ENCODE assay signal across 11 cellular contexts in genomic region chr1:203381151-203381751, GRCh38. TPM values are rescaled to one million over a fixed set of nuclear protein-coding genes. Genes with fewer than 3 reads are reported as not detected.
A peak's percentile ranks its signal among the peaks of the same experiment; 100 is the strongest.
DNase-seq lines count a peak whose midpoint lies in the region; ATAC-seq and TF ChIP-seq lines count a peak whose summit lies in the region.
"Had no signal": no experiment of that assay in that cellular context is flagged by ENCODE, and none has a peak within 500 bp of the region (broad histone marks: within the 10 kb centered on the region; RNA-seq: fewer than 3 reads in every experiment).

No MANE protein-coding gene starts in this region.

- peak; percentile 74 for ATAC-seq in GM21825 (IDR thresholded peaks at IDR 0.05; ENCODE audit: unreplicated experiment)
- no peak for ATAC-seq in T-cell (replicated peaks in 1 of 4)
- ATAC-seq in WTC11 = no peak
- ATAC-seq: Panc1 had no signal

- H3K36me3 ChIP-seq in OCI-LY1 (ENCODE audit: insufficient read depth, low read length) = no peaks in the 10 kb centered on the region

- H3K4me3 ChIP-seq in GM12864 (ENCODE audit: low read depth, low read length) (no peak overlapping the region), OCI-LY1 (ENCODE audit: low read depth, low read length, poor library complexity, severe bottlenecking) (no peak overlapping the region)

- H3K27ac Mint-ChIP-seq in T-cell = no peak overlapping the region
- H3K27ac Mint-ChIP-seq in WTC11 = no peak overlapping the region

- peaks cover 8% of the 10 kb centered on the region; the same call in 1 of the 2 replicates for H3K9me3 ChIP-seq in OCI-LY1 (ENCODE audit: low read length)

- peak overlapping the region; percentile 8; the same call in 1 of the 2 replicates for H3K9ac ChIP-seq in OCI-LY1 (ENCODE audit: low read length)

- peaks cover 37% of the 10 kb centered on the region for H3K4me1 ChIP-seq in OCI-LY1 (ENCODE audit: insufficient read depth, low read length, severe bottlenecking)

- H3K9me3 Mint-ChIP-seq in T-cell (no peaks in the 10 kb centered on the region), WTC11 (peaks cover 6% of the 10 kb centered on the region; the same call in 1 of the 2 replicates)

- CTCF ChIA-PET in T-cell (lab: Charles Lee) = no interaction called here
- CTCF ChIA-PET in WTC11 (lab: Charles Lee) = interaction anchor here (1.2 kb wide), 1 partner anchor 109 kb away, joined by 4 read pairs; no protein-coding TSS in a partner anchor

- H3K27ac ChIP-seq in OCI-LY1 (ENCODE audit: low read depth, low read length, poor library complexity, severe bottlenecking) = peak overlapping the region; percentile 78

- H3K36me3 Mint-ChIP-seq in T-cell (no peaks in the 10 kb centered on the region), WTC11 (no peaks in the 10 kb centered on the region)

- H3F3A ChIP-seq in OCI-LY1 (ENCODE audit: insufficient read depth, low read length) = no peaks in the 10 kb centered on the region

- no peak overlapping the region for H3K4me3 Mint-ChIP-seq in T-cell
- no peak overlapping the region for H3K4me3 Mint-ChIP-seq in WTC11

- H3K4me2 ChIP-seq in OCI-LY1 (ENCODE audit: low read length) = peak overlapping the region; percentile 47

- TF ChIP-seq CTCF in GM12864 (IDR thresholded peaks at IDR 0.05; ENCODE audit: low read depth, low read length, missing control alignments) (no peak), OCI-LY1 (IDR thresholded peaks at IDR 0.05; ENCODE audit: low read length) (no peak), WTC11 (IDR thresholded peaks at IDR 0.05) (no peak)

- no peak overlapping the region for H2AFZ ChIP-seq in OCI-LY1 (ENCODE audit: low read length)

- DNase-seq in GM12864 (ENCODE audit: low read depth) = peak; percentile 13
- peak; percentile 9 for DNase-seq in mucosa of gallbladder (ENCODE audit: low spot score)
- DNase-seq in T-cell = no peak
- no peak for DNase-seq in stimulated activated CD4-positive, alpha-beta T cell treated with anti-CD3 and anti-CD28 coated beads, Interleukin-4, amount 100 ng/mL, for 24 hours
- no peak for DNase-seq in WTC11 (ENCODE audit: low spot score)
- no peak for DNase-seq in NCI-H146 (lab: John Stamatoyannopoulos, UW)
- DNase-seq: activated CD4-positive, alpha-beta T cell treated with anti-CD3 and anti-CD28 coated beads for 4 hours; kidney had no signal

- H3K4me1 Mint-ChIP-seq in T-cell (peaks cover 0 to 3% (median 0%) of the 10 kb centered on the region in 3 donors), WTC11 (no peaks in the 10 kb centered on the region)

- H3K79me2 ChIP-seq in OCI-LY1 (ENCODE audit: insufficient read depth, low read length) = no peaks in the 10 kb centered on the region

- POLR2A ChIA-PET in T-cell (lab: Charles Lee) = no interaction called here
- POLR2A ChIA-PET in WTC11 (lab: Charles Lee) = no interaction called here

- no peaks in the 10 kb centered on the region for H3K9me2 ChIP-seq in OCI-LY1 (ENCODE audit: low read depth, low read length)

- H3K27me3 Mint-ChIP-seq in T-cell = peaks cover 23 to 28% of the 10 kb centered on the region in 2 donors
- peaks cover 4% of the 10 kb centered on the region for H3K27me3 Mint-ChIP-seq in WTC11 (ENCODE audit: low read depth)

- H3K27me3 ChIP-seq in OCI-LY1 (ENCODE audit: insufficient read depth, low read length) = no peaks in the 10 kb centered on the region

- no peaks in the 10 kb centered on the region for H4K20me1 ChIP-seq in OCI-LY1 (ENCODE audit: insufficient read depth, low read length)

TF ChIP-seq in WTC11, 78 proteins besides CTCF, POLR2A, EP300 and RAD21:
- no peak for TF ChIP-seq NFE2L1 (CRISPR knock-in tag; IDR thresholded peaks at IDR 0.05)
- TF ChIP-seq SOX15 (CRISPR knock-in tag; IDR thresholded peaks at IDR 0.05) = no peak
- no peak for TF ChIP-seq ZNF423 (CRISPR knock-in tag; IDR thresholded peaks at IDR 0.05)
- no peak for TF ChIP-seq NFYB (CRISPR knock-in tag; conservative IDR thresholded peaks at IDR 0.05; ENCODE audit: low read depth)
- TF ChIP-seq ZNF317 (CRISPR knock-in tag; IDR thresholded peaks at IDR 0.05; ENCODE audit: borderline replicate concordance, low read depth) = no peak
- no peak for TF ChIP-seq MAX (CRISPR knock-in tag; IDR thresholded peaks at IDR 0.05)
- TF ChIP-seq PREB (CRISPR knock-in tag; IDR thresholded peaks at IDR 0.05; ENCODE audit: borderline replicate concordance) = no peak
- no peak for TF ChIP-seq ZNF281 (CRISPR knock-in tag; IDR thresholded peaks at IDR 0.05)
- no peak for TF ChIP-seq ZNF512 (CRISPR knock-in tag; IDR thresholded peaks at IDR 0.05; ENCODE audit: borderline replicate concordance)
- TF ChIP-seq KAT7 (CRISPR knock-in tag; IDR thresholded peaks at IDR 0.05; ENCODE audit: borderline replicate concordance) = no peak
- TF ChIP-seq ZMAT4 (CRISPR knock-in tag; IDR thresholded peaks at IDR 0.05) = no peak
- no peak for TF ChIP-seq CBFB (CRISPR knock-in tag; IDR thresholded peaks at IDR 0.05; ENCODE audit: low read depth)
- TF ChIP-seq ZNF263 (CRISPR knock-in tag; IDR thresholded peaks at IDR 0.05; ENCODE audit: low read depth) = no peak
- no peak for TF ChIP-seq FOXP4 (CRISPR knock-in tag; IDR thresholded peaks at IDR 0.05)
- TF ChIP-seq JUN (CRISPR knock-in tag; IDR thresholded peaks at IDR 0.05) = no peak

RNA-seq across cellular contexts. Expression of gene FMOD, which starts 30.3 kb away (rescaled TPM):
- 272 TPM for total RNA-seq in mucosa of gallbladder
- total RNA-seq in T-cell = under 1 TPM in 3 of 5 donors, not detected in 2; 0.13 to 0.41 (median 0.18) TPM
- 0.05 to 0.79 TPM (median 0.14 TPM) in 3 replicates for total RNA-seq in WTC11 (2021)

Comparison
In these comparisons a context has a peak if more than half of its experiments do, and no peak if none do; other contexts are left out.
1. DNase-seq: peak in GM12864 (single experiment) and mucosa of gallbladder (single experiment); none in T-cell (0 of 34), stimulated activated CD4-positive, alpha-beta T cell treated with anti-CD3 and anti-CD28 coated beads, Interleukin-4, amount 100 ng/mL, for 24 hours (single experiment), WTC11 (single experiment) and NCI-H146 (single experiment).
2. RNA of gene FMOD, which starts 30.3 kb away (total RNA-seq): 272 TPM in mucosa of gallbladder (single experiment); 0.05 to 0.79 TPM in WTC11 and 0.13 to 0.41 TPM in T-cell; every median in the first group is over 100 times any median in the second.